ENCODE assay signal across 24 cellular contexts in genomic region chr3:59056706-59057105, GRCh38. TPM values are rescaled to one million over a fixed set of nuclear protein-coding genes. Genes with fewer than 3 reads are reported as not detected.
DNase-seq lines count a peak whose midpoint lies in the region; ATAC-seq and TF ChIP-seq lines count a peak whose summit lies in the region.
"Had no signal": no experiment of that assay in that cellular context is flagged by ENCODE, and none has a peak within 500 bp of the region (broad histone marks: within the 10 kb centered on the region; RNA-seq: fewer than 3 reads in every experiment).

No MANE protein-coding gene starts in this region.

- no peaks in the 10 kb centered on the region for H3K27me3 ChIP-seq in SK-N-SH (ENCODE audit: insufficient read depth)
- H3K27me3 ChIP-seq: gastroesophageal sphincter, testis, vagina had no signal

- no peak for DNase-seq in stimulated activated naive CD8-positive, alpha-beta T cell treated with anti-CD3 and anti-CD28 coated beads, Interleukin-15, amount 100 ng/mL, for 72 hours
- no peak for DNase-seq in stimulated activated naive CD8-positive, alpha-beta T cell treated with anti-CD3 and anti-CD28 coated beads, Interleukin-15, Interleukin-2, amounts not matched to agents 100 U/mL and 50 U/mL, for 24 hours
- DNase-seq in SK-N-SH (no peak), fibroblast of peridontal ligament (ENCODE audit: extremely low read depth) (peak; percentile 51), stromal cell of bone marrow (ENCODE audit: low read depth) (peak; percentile 81), NCI-H187 treated with DMSO at 0.1 percent for 48 hours (lab: John Stamatoyannopoulos, UW) (no peak), RWPE1 (ENCODE audit: low spot score) (no peak)
- DNase-seq: caudate nucleus; CD4-positive, alpha-beta memory T cell; GDM1; NCI-H1694 treated with DMSO at 0.1 percent for 48 hours; NCI-H2227 treated with DMSO at 0.1 percent for 48 hours; NCI-H82; SIG-M5; small intestine; stimulated activated CD4-positive, alpha-beta T cell treated with anti-CD3 and anti-CD28 coated beads, Interleukin-2, amount 100 ng/mL, for 24 hours; testis had no signal

- no peak overlapping the region for H3K4me3 ChIP-seq in SK-N-SH (ENCODE audit: low read depth in 2 of 2, low read length in 1 of 2)
- H3K4me3 ChIP-seq: gastroesophageal sphincter, testis, vagina had no signal

- no peak for TF ChIP-seq EP300 in SK-N-SH (IDR thresholded peaks at IDR 0.05; ENCODE audit: borderline replicate concordance in 1 of 2, low read depth in 1 of 2, low read length in 1 of 2)

- H2AFZ ChIP-seq in SK-N-SH (ENCODE audit: low read depth), result peak overlapping the region; percentile 45; the same call in 1 of the 2 replicates

- 49% methylated on average over 2 of the region's 2 CpGs for WGBS in SK-N-SH (ENCODE audit: low lambda C conversion rate)

- CTCF ChIA-PET in SK-N-SH (lab: Yijun Ruan, JAX), result no interaction called here
- CTCF ChIA-PET in RWPE1 (lab: Yijun Ruan, JAX), result no interaction called here

- no peaks in the 10 kb centered on the region for H3F3A ChIP-seq in SK-N-SH (replicated peaks; ENCODE audit: insufficient read depth)

- no peaks in the 10 kb centered on the region for H3K4me1 Mint-ChIP-seq in stimulated activated naive CD8-positive, alpha-beta T cell treated with anti-CD3 and anti-CD28 coated beads, Interleukin-15, amount 100 ng/mL, for 72 hours
- H3K4me1 Mint-ChIP-seq: memory B cell; stimulated activated effector memory CD8-positive, alpha-beta T cell treated with anti-CD3 and anti-CD28 coated beads, Interleukin-12 subunit alpha, Interleukin-12 subunit beta, amount 100 ng/mL, for 72 hours had no signal

- H3K4me1 ChIP-seq in SK-N-SH (ENCODE audit: control insufficient read depth in 1 of 2, insufficient read depth in 2 of 2, low read depth in 1 of 2, low read length in 1 of 2), result no peaks in the 10 kb centered on the region
- H3K4me1 ChIP-seq: gastroesophageal sphincter, testis, vagina had no signal

- TF ChIP-seq RAD21 in SK-N-SH (IDR thresholded peaks at IDR 0.05; ENCODE audit: low read length), result no peak

- H3K27me3 Mint-ChIP-seq in stimulated activated naive CD8-positive, alpha-beta T cell treated with anti-CD3 and anti-CD28 coated beads, Interleukin-15, amount 100 ng/mL, for 72 hours, result peaks cover 36% of the 10 kb centered on the region
- H3K27me3 Mint-ChIP-seq: memory B cell had no signal

- no peaks in the 10 kb centered on the region; the same call in 1 of the 2 replicates for H3K9me2 ChIP-seq in SK-N-SH

- H3K4me3 Mint-ChIP-seq in stimulated activated naive CD8-positive, alpha-beta T cell treated with anti-CD3 and anti-CD28 coated beads, Interleukin-15, amount 100 ng/mL, for 72 hours, result no peak overlapping the region
- H3K4me3 Mint-ChIP-seq: CD4-positive, alpha-beta memory T cell; memory B cell; stimulated activated effector memory CD8-positive, alpha-beta T cell treated with anti-CD3 and anti-CD28 coated beads, Interleukin-12 subunit alpha, Interleukin-12 subunit beta, amount 100 ng/mL, for 72 hours had no signal

- no peaks in the 10 kb centered on the region for H3K9me3 ChIP-seq in SK-N-SH
- H3K9me3 ChIP-seq: gastroesophageal sphincter, testis, vagina had no signal

- H3K9ac ChIP-seq in SK-N-SH, result no peak overlapping the region
- H3K9ac ChIP-seq: KMS-11 had no signal

- H3K27ac Mint-ChIP-seq in stimulated activated naive CD8-positive, alpha-beta T cell treated with anti-CD3 and anti-CD28 coated beads, Interleukin-15, amount 100 ng/mL, for 72 hours, result no peak overlapping the region
- H3K27ac Mint-ChIP-seq: CD4-positive, alpha-beta memory T cell; memory B cell; stimulated activated effector memory CD8-positive, alpha-beta T cell treated with anti-CD3 and anti-CD28 coated beads, Interleukin-12 subunit alpha, Interleukin-12 subunit beta, amount 100 ng/mL, for 72 hours had no signal

- no peaks in the 10 kb centered on the region for H4K20me1 ChIP-seq in SK-N-SH (ENCODE audit: insufficient read depth)

- H3K4me2 ChIP-seq in SK-N-SH, result no peak overlapping the region
- H3K4me2 ChIP-seq: KMS-11 had no signal

- no peaks in the 10 kb centered on the region for H3K9me3 Mint-ChIP-seq in stimulated activated naive CD8-positive, alpha-beta T cell treated with anti-CD3 and anti-CD28 coated beads, Interleukin-15, amount 100 ng/mL, for 72 hours
- H3K9me3 Mint-ChIP-seq: memory B cell had no signal

- TF ChIP-seq CTCF in SK-N-SH (IDR thresholded peaks at IDR 0.05) (no peak), RWPE1 (conservative IDR thresholded peaks at IDR 0.05; ENCODE audit: low read depth) (no peak)

- ATAC-seq in stimulated activated naive CD8-positive, alpha-beta T cell treated with anti-CD3 and anti-CD28 coated beads, Interleukin-15, amount 100 ng/mL, for 72 hours, result peak; percentile 45
- no peak for ATAC-seq in stimulated activated naive CD8-positive, alpha-beta T cell treated with anti-CD3 and anti-CD28 coated beads, Interleukin-15, Interleukin-2, amounts not matched to agents 100 U/mL and 50 U/mL, for 24 hours
- no peak for ATAC-seq in GM21367 (IDR thresholded peaks at IDR 0.05; ENCODE audit: unreplicated experiment)
- ATAC-seq: gastroesophageal sphincter; stimulated activated effector memory CD8-positive, alpha-beta T cell treated with anti-CD3 and anti-CD28 coated beads, Interleukin-12 subunit alpha, Interleukin-12 subunit beta, amount 100 ng/mL, for 72 hours had no signal

- H3K27ac ChIP-seq in SK-N-SH (ENCODE audit: low read depth in 2 of 2, low read length in 1 of 2) (peak overlapping the region in 1 of 2 experiments; percentile 61; a peak in 2 of 4 replicates), RWPE1 (no peak overlapping the region)
- H3K27ac ChIP-seq: epithelial cell of prostate, gastroesophageal sphincter, KMS-11, testis, vagina had no signal

- H3K79me2 ChIP-seq in SK-N-SH (ENCODE audit: insufficient read depth), result no peaks in the 10 kb centered on the region

- POLR2A ChIA-PET in SK-N-SH (lab: Yijun Ruan, JAX), result no interaction called here
- POLR2A ChIA-PET in RWPE1 (lab: Yijun Ruan, JAX; ENCODE audit: low non-redundant PET), result no interaction called here

- no peaks in the 10 kb centered on the region for H3K36me3 ChIP-seq in SK-N-SH (replicated peaks in 1 of 2; ENCODE audit: control insufficient read depth in 1 of 2, insufficient read depth in 2 of 2, low read length in 1 of 2)
- H3K36me3 ChIP-seq: gastroesophageal sphincter, vagina had no signal

TF ChIP-seq in SK-N-SH, 30 proteins besides CTCF, POLR2A, EP300 and RAD21:
- TF ChIP-seq PBX3 (IDR thresholded peaks at IDR 0.05) (peak; percentile 13; the same call in 1 of the 2 replicates), RXRA (IDR thresholded peaks at IDR 0.05; ENCODE audit: borderline replicate concordance, low read depth) (no peak)
TF ChIP-seq in SK-N-SH: peak in this region for 1.

RNA-seq across cellular contexts. Expression of gene CFAP20DC, which starts 6.9 kb away (rescaled TPM):
- 1.8 and 1.9 TPM in 2 replicates for polyA plus RNA-seq in SK-N-SH (2012; rRNA removed)
- 2.2 and 2.4 TPM in 2 replicates for polyA plus RNA-seq in SK-N-SH (2012; cell fraction: cytosol; rRNA removed)
- 1.6 and 2.3 TPM in 2 replicates for polyA plus RNA-seq in SK-N-SH (2012; cell fraction: nucleus; rRNA removed)

Comparison
In these comparisons a context has a peak if more than half of its experiments do, and no peak if none do; other contexts are left out.
1. DNase-seq: peak in fibroblast of peridontal ligament (single experiment) and stromal cell of bone marrow (single experiment); none in stimulated activated naive CD8-positive, alpha-beta T cell treated with anti-CD3 and anti-CD28 coated beads, Interleukin-15, amount 100 ng/mL, for 72 hours (0 of 2), stimulated activated naive CD8-positive, alpha-beta T cell treated with anti-CD3 and anti-CD28 coated beads, Interleukin-15, Interleukin-2, amounts not matched to agents 100 U/mL and 50 U/mL, for 24 hours (single experiment), SK-N-SH (single experiment), NCI-H187 treated with DMSO at 0.1 percent for 48 hours (single experiment) and RWPE1 (single experiment).